16 cellular contexts compared by ENCODE assay signal in genomic region chr12:122687091-122687490, GRCh38. TPM values are rescaled to one million over a fixed set of nuclear protein-coding genes. Genes with fewer than 3 reads are reported as not detected.
DNase-seq lines count a peak whose midpoint lies in the region; TF ChIP-seq lines count a peak whose summit lies in the region.
"Had no signal": no experiment of that assay in that cellular context is flagged by ENCODE, and none has a peak within 500 bp of the region (broad histone marks: within the 10 kb centered on the region; RNA-seq: fewer than 3 reads in every experiment).

No MANE protein-coding gene starts in this region.

- H4K91ac ChIP-seq in mesenchymal stem cell (ENCODE audit: low read length): no peak overlapping the region

- 76% methylated on average over 6 of the region's 6 CpGs for WGBS in mesenchymal stem cell

- TF ChIP-seq CTCF in RWPE1 (conservative IDR thresholded peaks at IDR 0.05; ENCODE audit: low read depth): no peak

- H2AFZ ChIP-seq in mesenchymal stem cell (ENCODE audit: low read depth, low read length): no peak overlapping the region

- no peak overlapping the region for H2AK5ac ChIP-seq in mesenchymal stem cell (ENCODE audit: low read length, severe bottlenecking)

- no peaks in the 10 kb centered on the region for H3K36me3 ChIP-seq in MG63
- H3K36me3 ChIP-seq in mesenchymal stem cell (ENCODE audit: control insufficient read depth in 1 of 2, insufficient read depth in 2 of 2, low read depth in 1 of 2, low read length in 2 of 2): no peaks in the 10 kb centered on the region
- H3K36me3 ChIP-seq: BLaER1 had no signal

- CTCF ChIA-PET in RWPE1 (lab: Yijun Ruan, JAX): no interaction called here

- H3K27ac ChIP-seq in RWPE1 (peak overlapping the region; percentile 19; the same call in 1 of the 2 replicates), mesenchymal stem cell (ENCODE audit: low read length, poor library complexity, severe bottlenecking) (no peak overlapping the region)
- H3K27ac ChIP-seq: BLaER1, HL-60 had no signal

- no peak overlapping the region for H3K4me2 ChIP-seq in mesenchymal stem cell (ENCODE audit: low read length, poor library complexity, severe bottlenecking)
- H3K4me2 ChIP-seq: BLaER1 had no signal

- H3K9ac ChIP-seq in mesenchymal stem cell (ENCODE audit: low read length): no peak overlapping the region
- H3K9ac ChIP-seq: BLaER1 had no signal

- no peak overlapping the region for H2BK5ac ChIP-seq in mesenchymal stem cell (ENCODE audit: low read depth, low read length, poor library complexity, severe bottlenecking)

- H3K27me3 ChIP-seq in MG63: no peaks in the 10 kb centered on the region
- H3K27me3 ChIP-seq in mesenchymal stem cell (ENCODE audit: control insufficient read depth in 1 of 2, insufficient read depth in 1 of 2, low read length in 2 of 2): no peaks in the 10 kb centered on the region
- H3K27me3 ChIP-seq: BLaER1 had no signal

- no peak overlapping the region for H2BK120ac ChIP-seq in mesenchymal stem cell (ENCODE audit: low read depth, low read length)

- H3K18ac ChIP-seq in mesenchymal stem cell (ENCODE audit: low read depth in 1 of 2, low read length in 2 of 2): peak overlapping the region in 1 of 2 experiments; percentile 35

- no peaks in the 10 kb centered on the region for H3K9me3 ChIP-seq in MG63
- H3K9me3 ChIP-seq in mesenchymal stem cell (ENCODE audit: control insufficient read depth, low read length): no peaks in the 10 kb centered on the region
- H3K9me3 ChIP-seq: BLaER1 had no signal

- no peaks in the 10 kb centered on the region for H3K79me1 ChIP-seq in mesenchymal stem cell (replicated peaks; ENCODE audit: low read length, poor library complexity, severe bottlenecking)

- peak overlapping the region in 1 of 2 experiments; percentile 73 for H3K23ac ChIP-seq in mesenchymal stem cell (ENCODE audit: low read length in 2 of 2)

- H2BK12ac ChIP-seq in mesenchymal stem cell (ENCODE audit: low read length in 2 of 2): no peak overlapping the region

- H3K4ac ChIP-seq in mesenchymal stem cell (ENCODE audit: low read depth in 1 of 2, low read length in 2 of 2): no peak overlapping the region

- H3K4me3 ChIP-seq in MG63: no peak overlapping the region
- no peak overlapping the region for H3K4me3 ChIP-seq in mesenchymal stem cell (ENCODE audit: insufficient read depth in 1 of 2, low read depth in 1 of 2, low read length in 2 of 2)
- H3K4me3 ChIP-seq: BLaER1 had no signal

- H4K8ac ChIP-seq in mesenchymal stem cell (ENCODE audit: low read length): no peak overlapping the region

- H2BK15ac ChIP-seq in mesenchymal stem cell (ENCODE audit: low read depth, poor library complexity, severe bottlenecking): no peak overlapping the region

- POLR2A ChIA-PET in RWPE1 (lab: Yijun Ruan, JAX; ENCODE audit: low non-redundant PET): no interaction called here

- H3K4me1 ChIP-seq in mesenchymal stem cell (ENCODE audit: control insufficient read depth, insufficient read depth, low read depth, low read length): peaks cover 2% of the 10 kb centered on the region

- DNase-seq in DMS153 treated with DMSO at 0.1 percent for 48 hours (lab: John Stamatoyannopoulos, UW; ENCODE audit: unreplicated experiment) (peak; percentile 5), MG63 (peak; percentile 61), RWPE1 (ENCODE audit: low spot score) (no peak), mesenchymal stem cell (peak; percentile 31), SW 1271 (lab: John Stamatoyannopoulos, UW) (no peak), NCI-H1694 treated with DMSO at 0.1 percent for 48 hours (lab: John Stamatoyannopoulos, UW) (no peak), iPS-NIHi11 (ENCODE audit: low spot score) (no peak)
- no peak for DNase-seq in stimulated activated naive CD4-positive, alpha-beta T cell treated with Interleukin-2 at 50 U/mL for 16 hours (lab: John Stamatoyannopoulos, UW)
- DNase-seq: activated T-cell treated with anti-CD3 and anti-CD28 coated beads, Interleukin-2, amount 50 U/mL, for 1 hour; naive B cell; retina; stimulated activated naive CD8-positive, alpha-beta T cell treated with anti-CD3 and anti-CD28 coated beads, Interleukin-15, Interleukin-2, amounts not matched to agents 100 U/mL and 50 U/mL, for 24 hours had no signal

- H3K14ac ChIP-seq in mesenchymal stem cell (ENCODE audit: low read length in 2 of 2): no peak overlapping the region

RNA-seq across cellular contexts. Expression of gene HCAR2, which starts 16.1 kb away (rescaled TPM):
- total RNA-seq in MG63 (2014; rRNA removed; shearing (Covaris generic); ENCODE audit: low replicate concordance): not detected in 2 replicates
- polyA plus RNA-seq in mesenchymal stem cell (2013, experiment 1 of 2): 3.9 TPM
- polyA plus RNA-seq in mesenchymal stem cell (2013, experiment 2 of 2): 4.1 TPM
- total RNA-seq: H1 had no signal
- polyA plus RNA-seq: H1 had no signal

RNA-seq across cellular contexts. Expression of gene HCAR3, which starts 29.5 kb away (rescaled TPM):
- not detected in 2 replicates for total RNA-seq in MG63 (2014; rRNA removed; shearing (Covaris generic); ENCODE audit: low replicate concordance)
- polyA plus RNA-seq in mesenchymal stem cell (2013, experiment 1 of 2): 0.43 TPM
- polyA plus RNA-seq in mesenchymal stem cell (2013, experiment 2 of 2): 0.29 TPM
- total RNA-seq: frontal cortex, H1 had no signal
- polyA plus RNA-seq: H1 had no signal

RNA-seq across cellular contexts. Expression of gene HCAR1, which starts 43.6 kb away (rescaled TPM):
- total RNA-seq in MG63 (2014; rRNA removed; shearing (Covaris generic); ENCODE audit: low replicate concordance): not detected in 2 replicates
- not detected for polyA plus RNA-seq in mesenchymal stem cell (2013, experiment 1 of 2)
- polyA plus RNA-seq in mesenchymal stem cell (2013, experiment 2 of 2): not detected
- total RNA-seq: H1 had no signal

Comparison
In these comparisons a context has a peak if more than half of its experiments do, and no peak if none do; other contexts are left out.
1. DNase-seq: peak in DMS153 treated with DMSO at 0.1 percent for 48 hours (single experiment), MG63 (single experiment) and mesenchymal stem cell (single experiment); none in RWPE1 (single experiment), SW 1271 (0 of 2), NCI-H1694 treated with DMSO at 0.1 percent for 48 hours (single experiment), stimulated activated naive CD4-positive, alpha-beta T cell treated with Interleukin-2 at 50 U/mL for 16 hours (single experiment) and iPS-NIHi11 (single experiment).